ENCODE assay signal across 16 cellular contexts in the genomic region with DNA sequence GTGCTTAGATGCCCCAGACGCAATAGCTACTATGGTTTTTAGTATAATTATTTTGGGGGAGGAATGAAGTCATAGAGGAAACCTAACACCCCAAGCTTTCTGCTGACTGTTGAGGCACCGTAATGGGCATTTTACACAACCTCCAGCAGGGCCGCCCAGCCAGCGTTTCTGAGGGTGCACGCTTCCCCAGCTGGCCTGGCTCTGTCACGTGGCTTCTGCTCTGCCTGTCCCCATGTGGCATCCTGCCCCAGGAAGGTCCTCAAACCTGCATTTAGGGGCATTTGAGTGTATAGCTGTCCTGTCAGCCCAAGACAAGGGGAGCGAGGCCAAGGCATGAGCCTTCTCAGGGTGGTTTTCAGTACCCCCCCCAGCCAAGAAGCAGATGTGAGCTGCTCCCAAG. TPM values are rescaled to one million over a fixed set of nuclear protein-coding genes. Genes with fewer than 3 reads are reported as not detected.
DNase-seq lines count a peak whose midpoint lies in the region; ATAC-seq, FAIRE-seq and TF ChIP-seq lines count a peak whose summit lies in the region.
"Had no signal": no experiment of that assay in that cellular context is flagged by ENCODE, and none has a peak within 500 bp of the region (broad histone marks: within the 10 kb centered on the region; RNA-seq: fewer than 3 reads in every experiment).

No MANE protein-coding gene starts in this region.

- H3K4me3 ChIP-seq in HepG2 (replicated peaks in 1 of 3; ENCODE audit: insufficient read depth in 1 of 3, low read depth in 2 of 3, low read length in 3 of 3): peak overlapping the region in 1 of 3 experiments; percentile 34; a peak in 1 of 6 replicates
- H3K4me3 ChIP-seq in right lobe of liver: no peak overlapping the region
- no peak overlapping the region for H3K4me3 ChIP-seq in CD4-positive, alpha-beta memory T cell (ENCODE audit: low read length in 2 of 2)

- no peaks in the 10 kb centered on the region for H3K79me2 ChIP-seq in HepG2 (ENCODE audit: insufficient read depth, low read length)

- DNase-seq in HepG2 (ENCODE audit: low spot score) (no peak), right lobe of liver (no peak), fibroblast of peridontal ligament (ENCODE audit: extremely low read depth) (peak; percentile 8), DMS153 (lab: John Stamatoyannopoulos, UW) (no peak), NCI-H69 (lab: John Stamatoyannopoulos, UW) (no peak)
- no peak for DNase-seq in central memory CD8-positive, alpha-beta T cell (ENCODE audit: low spot score in 2 of 2)
- DNase-seq in CD4-positive, alpha-beta memory T cell: no peak
- DNase-seq: AML-193; CD4-positive, alpha-beta T cell; DMS79 treated with DMSO at 0.1 percent for 48 hours; GF-D8; GOT3; H9 had no signal

- no peak overlapping the region for H3K27ac ChIP-seq in HepG2 (ENCODE audit: extremely low read length, insufficient read depth, low read length)
- H3K27ac ChIP-seq in right lobe of liver: no peak overlapping the region
- H3K27ac ChIP-seq in CD4-positive, alpha-beta memory T cell (ENCODE audit: low read depth, low read length): no peak overlapping the region
- H3K27ac ChIP-seq: C4-2B had no signal

- TF ChIP-seq EP300 in HepG2 (IDR thresholded peaks at IDR 0.05; ENCODE audit: low read depth in 2 of 2, low read length in 2 of 2) (no peak), HepG2 (CRISPR knock-in tag; IDR thresholded peaks at IDR 0.05; ENCODE audit: borderline replicate concordance) (no peak)

- H2AFZ ChIP-seq in HepG2 (ENCODE audit: low read length): no peak overlapping the region

- H3K36me3 ChIP-seq in HepG2 (replicated peaks in 1 of 2; ENCODE audit: control insufficient read depth in 1 of 2, insufficient read depth in 2 of 2, low read length in 2 of 2): no peaks in the 10 kb centered on the region
- H3K36me3 ChIP-seq in right lobe of liver: no peaks in the 10 kb centered on the region
- H3K36me3 ChIP-seq in CD4-positive, alpha-beta memory T cell (ENCODE audit: insufficient read depth, low read length): no peaks in the 10 kb centered on the region

- in situ Hi-C loops in HepG2 (cut with HindIII; ENCODE audit: extremely low pct_ligation_motif_present, low pct_unique_long_range_greater_than_20kb): no loop called here

- H3K9ac ChIP-seq in HepG2 (ENCODE audit: insufficient read depth, low read depth, low read length): no peak overlapping the region; the same call in 1 of the 2 replicates

- H3K4me2 ChIP-seq in HepG2 (ENCODE audit: low read depth, low read length): peak overlapping the region; percentile 59

- intact Hi-C loops in HepG2 (cut with micrococcal nuclease; ENCODE audit: unreplicated experiment) (loop anchor here (10.0 kb wide), 1 partner anchor 609 kb away; no protein-coding TSS in a partner anchor), right lobe of liver (cut with DNase I) (loop anchor here in 1 of 2 donors (10.0 kb wide), 2 partner anchors 149 to 349 kb away; partner anchors contain the start of genes DTL, INTS7 and LPGAT1)
- intact Hi-C loops in CD4-positive, alpha-beta memory T cell (cut with micrococcal nuclease): no loop called here

- CTCF ChIA-PET in HepG2 (lab: Yijun Ruan, JAX; ENCODE audit: low intra/inter-chr PET ratio, low total read pairs): no interaction called here
- CTCF ChIA-PET in CD4-positive, alpha-beta memory T cell (lab: Charles Lee; ENCODE audit: partially characterized antibody): interaction anchor here (0.9 to 7.6 kb wide), 5 partner anchors 14 to 770 kb away, joined by 3 to 83 read pairs (median 4); partner anchors contain the start of genes DTL and INTS7

- peak overlapping the region; percentile 56 for H3K27ac Mint-ChIP-seq in central memory CD8-positive, alpha-beta T cell (ENCODE audit: low read depth)
- H3K27ac Mint-ChIP-seq in CD4-positive, alpha-beta memory T cell: no peak overlapping the region
- H3K27ac Mint-ChIP-seq: CD4-positive, alpha-beta T cell; H9 had no signal

- no TSS peak for BruUV-seq in HepG2 (replicated peaks; lab: Mats Ljungman, UMichigan)

- H3K27me3 ChIP-seq in HepG2 (ENCODE audit: control insufficient read depth in 1 of 2, insufficient read depth in 2 of 2, low read length in 2 of 2) (peaks cover 3 to 20% of the 10 kb centered on the region in 2 experiments; a peak in 4 of 5 replicates), right lobe of liver (no peaks in the 10 kb centered on the region)
- H3K27me3 ChIP-seq in CD4-positive, alpha-beta memory T cell (ENCODE audit: insufficient read depth, low read length): no peaks in the 10 kb centered on the region

- ATAC-seq in HepG2 (peak; percentile 72), right lobe of liver (no peak)
- ATAC-seq in central memory CD8-positive, alpha-beta T cell (replicated peaks; ENCODE audit: extremely low read depth, poor library complexity, severe bottlenecking): no peak

- H3K4me1 Mint-ChIP-seq in central memory CD8-positive, alpha-beta T cell: peaks cover 16% of the 10 kb centered on the region
- H3K4me1 Mint-ChIP-seq in CD4-positive, alpha-beta memory T cell: peaks cover 10 to 32% (median 19%) of the 10 kb centered on the region in 4 donors

- peaks cover 29% of the 10 kb centered on the region for H3K4me1 ChIP-seq in HepG2 (ENCODE audit: insufficient read depth, low read length)
- H3K4me1 ChIP-seq in right lobe of liver: no peaks in the 10 kb centered on the region
- H3K4me1 ChIP-seq in CD4-positive, alpha-beta memory T cell (ENCODE audit: insufficient read depth, low read length): peaks cover 27% of the 10 kb centered on the region

- 27% methylated on average over 3 of the region's 7 CpGs for WGBS in HepG2 (ENCODE audit: low lambda C conversion rate)
- 100% methylated on average over 2 of the region's 7 CpGs for WGBS in right lobe of liver (ENCODE audit: insufficient coverage, low coverage, low lambda C conversion rate, missing lambda C conversion rate)

- no peak overlapping the region for H3K4me3 Mint-ChIP-seq in central memory CD8-positive, alpha-beta T cell
- H3K4me3 Mint-ChIP-seq in CD4-positive, alpha-beta memory T cell: no peak overlapping the region
- H3K4me3 Mint-ChIP-seq: CD4-positive, alpha-beta T cell; H9 had no signal

- H4K20me1 ChIP-seq in HepG2 (ENCODE audit: insufficient read depth, low read length): no peaks in the 10 kb centered on the region

- peaks cover 3% of the 10 kb centered on the region for H3K36me3 Mint-ChIP-seq in central memory CD8-positive, alpha-beta T cell (ENCODE audit: insufficient read depth)
- H3K36me3 Mint-ChIP-seq in CD4-positive, alpha-beta memory T cell: no peaks in the 10 kb centered on the region

- no peaks in the 10 kb centered on the region for H3K9me3 Mint-ChIP-seq in central memory CD8-positive, alpha-beta T cell
- peaks cover 0 to 1% (median 0%) of the 10 kb centered on the region in 8 donors for H3K9me3 Mint-ChIP-seq in CD4-positive, alpha-beta memory T cell
- H3K9me3 Mint-ChIP-seq: CD4-positive, alpha-beta T cell; H9 had no signal

- POLR2A ChIA-PET in HepG2 (lab: Yijun Ruan, JAX): interaction anchor here (0.9 to 2.1 kb wide), 2 partner anchors 10 to 349 kb away, joined by 3 to 9 read pairs; partner anchors contain the start of genes DTL and INTS7
- POLR2A ChIA-PET in CD4-positive, alpha-beta memory T cell (lab: Charles Lee; ENCODE audit: partially characterized antibody): no interaction called here

- no peak for TF ChIP-seq RAD21 in HepG2 (CRISPR knock-in tag; IDR thresholded peaks at IDR 0.05)

- H3K9me3 ChIP-seq in HepG2 (ENCODE audit: low read length): no peaks in the 10 kb centered on the region
- no peaks in the 10 kb centered on the region for H3K9me3 ChIP-seq in right lobe of liver
- H3K9me3 ChIP-seq in CD4-positive, alpha-beta memory T cell (ENCODE audit: control insufficient read depth in 1 of 2, low read length in 2 of 2): no peaks in the 10 kb centered on the region

- TF ChIP-seq CTCF in HepG2 (CRISPR knock-in tag; IDR thresholded peaks at IDR 0.05) (no peak), right lobe of liver (IDR thresholded peaks at IDR 0.05) (no peak)

- H3K27me3 Mint-ChIP-seq in central memory CD8-positive, alpha-beta T cell: no peaks in the 10 kb centered on the region
- peaks cover 0 to 3% of the 10 kb centered on the region in 2 donors for H3K27me3 Mint-ChIP-seq in CD4-positive, alpha-beta memory T cell
- H3K27me3 Mint-ChIP-seq: CD4-positive, alpha-beta T cell had no signal

- TF ChIP-seq POLR2A in HepG2 (IDR thresholded peaks at IDR 0.05; ENCODE audit: insufficient read depth in 1 of 2, low read depth in 2 of 2, low read length in 2 of 2): no peak
- TF ChIP-seq POLR2A in right lobe of liver (IDR thresholded peaks at IDR 0.05): no peak

- FAIRE-seq in HepG2 (lab: Jason Lieb, UNC): no peak
- FAIRE-seq: A204.1, HTR-8/SVneo had no signal

TF ChIP-seq in HepG2, 621 proteins besides CTCF, POLR2A, EP300 and RAD21 (continues in another document):
- TF ChIP-seq CBFB (CRISPR knock-in tag; IDR thresholded peaks at IDR 0.05): no peak

RNA-seq across cellular contexts. Expression of gene NEK2, which starts 10.4 kb away (rescaled TPM):
- total RNA-seq in HepG2 (2016; rRNA removed; fragmentation: Illumina TruSeq; extraction: Trizol) (40.8 and 57.5 TPM in 2 replicates), right lobe of liver (under 1 TPM in 5 of 6 experiments, not detected in 1; 0.22 to 0.80 (median 0.50) TPM)
- 7.0 TPM in 2 replicates for total RNA-seq in HepG2 (2016; cell fraction: cytosol; rRNA removed; fragmentation: Illumina TruSeq; extraction: Trizol; ENCODE audit: low read depth)
- total RNA-seq in HepG2 (2016; cell fraction: insoluble cytoplasmic fraction; rRNA removed; fragmentation: Illumina TruSeq; extraction: Trizol): 43.3 and 55.7 TPM in 2 replicates
- 15.1 and 15.5 TPM in 2 replicates for total RNA-seq in HepG2 (2016; cell fraction: membrane; rRNA removed; fragmentation: Illumina TruSeq; extraction: Trizol)
- total RNA-seq in HepG2 (2016; cell fraction: nucleus; rRNA removed; fragmentation: Illumina TruSeq; extraction: Trizol): 16.9 and 19.9 TPM in 2 replicates
- 6.0 and 10.9 TPM in 2 replicates for polyA plus RNA-seq in HepG2 (2011; rRNA removed)
- polyA plus RNA-seq in HepG2 (2011; cell fraction: cytosol; rRNA removed): 6.1 and 6.5 TPM in 2 replicates
- polyA plus RNA-seq in HepG2 (2011; cell fraction: nucleus; rRNA removed): 4.6 TPM in 2 replicates
- polyA plus RNA-seq in HepG2 (2012): 9.8 and 17.4 TPM in 2 replicates
- 2.6 and 2.8 TPM in 2 replicates for polyA plus RNA-seq in HepG2 (2016; cell fraction: cytosol; fragmentation: Illumina TruSeq; extraction: Trizol; ENCODE audit: low read depth)
- polyA plus RNA-seq in HepG2 (2016; cell fraction: insoluble cytoplasmic fraction; fragmentation: Illumina TruSeq; extraction: Trizol; ENCODE audit: low read depth): 41.0 and 43.9 TPM in 2 replicates
- polyA plus RNA-seq in HepG2 (2016; cell fraction: membrane; fragmentation: Illumina TruSeq; extraction: Trizol; ENCODE audit: low read depth): 5.1 and 5.7 TPM in 2 replicates
- polyA plus RNA-seq in HepG2 (2016; cell fraction: nucleus; fragmentation: Illumina TruSeq; extraction: Trizol; ENCODE audit: insufficient read depth, low read depth): 18.2 and 19.2 TPM in 2 replicates
- 9.2 and 31.3 TPM in 2 replicates for polyA minus RNA-seq in HepG2 (2011; rRNA and poly(A)+ RNA removed; ENCODE audit: low replicate concordance)
- polyA minus RNA-seq in HepG2 (2011; cell fraction: cytosol; rRNA and poly(A)+ RNA removed): 9.6 and 16.1 TPM in 2 replicates
- polyA minus RNA-seq in HepG2 (2011; cell fraction: nucleus; rRNA and poly(A)+ RNA removed): 10.6 and 16.0 TPM in 2 replicates
- total RNA-seq in CD4-positive, alpha-beta memory T cell: not detected
- polyA plus RNA-seq in CD4-positive, alpha-beta memory T cell: not detected
- total RNA-seq: CD4-positive, alpha-beta T cell had no signal

Comparison
In these comparisons a context has a peak if more than half of its experiments do, and no peak if none do; other contexts are left out.
1. RNA of gene NEK2, which starts 10.4 kb away (total RNA-seq): 7.0 to 57.5 TPM in HepG2; 0.22 to 0.80 TPM in right lobe of liver and not detected in CD4-positive, alpha-beta memory T cell; every median in the first group is over 4 times any median in the second.